In the genomic region with DNA sequence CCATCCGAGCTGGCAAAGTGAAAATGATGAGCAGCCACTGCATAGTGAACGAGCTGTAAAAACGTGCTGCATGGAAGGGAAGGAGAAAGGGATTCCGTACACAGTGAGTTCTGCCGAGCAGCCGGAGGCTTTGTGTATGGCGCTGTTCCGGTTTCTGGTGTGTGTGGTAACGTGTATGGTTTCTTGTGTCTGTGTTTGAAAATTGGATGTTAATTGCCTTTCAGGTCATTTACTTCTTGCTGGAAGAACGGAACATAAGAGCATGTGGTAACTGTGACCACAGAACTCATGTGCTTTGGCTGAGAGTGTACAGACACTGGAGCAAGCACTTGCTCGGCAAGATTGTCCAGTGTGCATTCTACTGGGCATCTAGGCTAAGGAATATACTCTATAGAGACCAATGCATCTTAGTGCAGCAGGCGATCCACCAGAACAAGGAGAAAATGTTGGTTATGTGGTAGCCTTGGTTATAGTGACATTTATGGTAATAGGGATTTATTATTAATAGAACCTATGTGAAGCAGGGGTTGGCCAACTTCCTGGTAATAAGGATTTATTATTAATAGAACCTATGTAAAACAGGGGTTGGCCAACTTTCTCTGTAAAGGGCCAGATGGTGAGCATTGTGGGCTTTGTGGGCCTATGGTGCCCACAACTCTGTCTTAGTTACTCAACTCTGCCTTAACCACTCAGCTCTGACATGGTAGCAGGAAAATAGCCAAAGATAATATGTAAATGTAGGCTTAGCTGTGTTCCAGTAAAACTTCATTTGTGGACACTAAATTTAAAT, we compare ENCODE assay signal across 1 cellular context.
TF ChIP-seq lines count a peak whose summit lies in the region.

No MANE protein-coding gene starts in this region.

TF ChIP-seq in GM12878, 131 proteins besides CTCF, POLR2A, EP300 and RAD21 (continued from another document and continues in another):
- TF ChIP-seq, protein P1, sequence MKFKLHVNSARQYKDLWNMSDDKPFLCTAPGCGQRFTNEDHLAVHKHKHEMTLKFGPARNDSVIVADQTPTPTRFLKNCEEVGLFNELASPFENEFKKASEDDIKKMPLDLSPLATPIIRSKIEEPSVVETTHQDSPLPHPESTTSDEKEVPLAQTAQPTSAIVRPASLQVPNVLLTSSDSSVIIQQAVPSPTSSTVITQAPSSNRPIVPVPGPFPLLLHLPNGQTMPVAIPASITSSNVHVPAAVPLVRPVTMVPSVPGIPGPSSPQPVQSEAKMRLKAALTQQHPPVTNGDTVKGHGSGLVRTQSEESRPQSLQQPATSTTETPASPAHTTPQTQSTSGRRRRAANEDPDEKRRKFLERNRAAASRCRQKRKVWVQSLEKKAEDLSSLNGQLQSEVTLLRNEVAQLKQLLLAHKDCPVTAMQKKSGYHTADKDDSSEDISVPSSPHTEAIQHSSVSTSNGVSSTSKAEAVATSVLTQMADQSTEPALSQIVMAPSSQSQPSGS (IDR thresholded peaks at IDR 0.05; ENCODE audit: low read length): 0 out of 2 replicates have a peak, but pooled peaks have one; percentile 14
- TF ChIP-seq NR2F1 (conservative IDR thresholded peaks at IDR 0.05): peak; percentile 79
- TF ChIP-seq SMC3 (IDR thresholded peaks at IDR 0.05; ENCODE audit: borderline replicate concordance, low read length): no peak
- TF ChIP-seq, protein P2, sequence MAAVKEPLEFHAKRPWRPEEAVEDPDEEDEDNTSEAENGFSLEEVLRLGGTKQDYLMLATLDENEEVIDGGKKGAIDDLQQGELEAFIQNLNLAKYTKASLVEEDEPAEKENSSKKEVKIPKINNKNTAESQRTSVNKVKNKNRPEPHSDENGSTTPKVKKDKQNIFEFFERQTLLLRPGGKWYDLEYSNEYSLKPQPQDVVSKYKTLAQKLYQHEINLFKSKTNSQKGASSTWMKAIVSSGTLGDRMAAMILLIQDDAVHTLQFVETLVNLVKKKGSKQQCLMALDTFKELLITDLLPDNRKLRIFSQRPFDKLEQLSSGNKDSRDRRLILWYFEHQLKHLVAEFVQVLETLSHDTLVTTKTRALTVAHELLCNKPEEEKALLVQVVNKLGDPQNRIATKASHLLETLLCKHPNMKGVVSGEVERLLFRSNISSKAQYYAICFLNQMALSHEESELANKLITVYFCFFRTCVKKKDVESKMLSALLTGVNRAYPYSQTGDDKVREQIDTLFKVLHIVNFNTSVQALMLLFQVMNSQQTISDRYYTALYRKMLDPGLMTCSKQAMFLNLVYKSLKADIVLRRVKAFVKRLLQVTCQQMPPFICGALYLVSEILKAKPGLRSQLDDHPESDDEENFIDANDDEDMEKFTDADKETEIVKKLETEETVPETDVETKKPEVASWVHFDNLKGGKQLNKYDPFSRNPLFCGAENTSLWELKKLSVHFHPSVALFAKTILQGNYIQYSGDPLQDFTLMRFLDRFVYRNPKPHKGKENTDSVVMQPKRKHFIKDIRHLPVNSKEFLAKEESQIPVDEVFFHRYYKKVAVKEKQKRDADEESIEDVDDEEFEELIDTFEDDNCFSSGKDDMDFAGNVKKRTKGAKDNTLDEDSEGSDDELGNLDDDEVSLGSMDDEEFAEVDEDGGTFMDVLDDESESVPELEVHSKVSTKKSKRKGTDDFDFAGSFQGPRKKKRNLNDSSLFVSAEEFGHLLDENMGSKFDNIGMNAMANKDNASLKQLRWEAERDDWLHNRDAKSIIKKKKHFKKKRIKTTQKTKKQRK (IDR thresholded peaks at IDR 0.05; ENCODE audit: low read depth, low read length): no peak
- TF ChIP-seq, protein P3, sequence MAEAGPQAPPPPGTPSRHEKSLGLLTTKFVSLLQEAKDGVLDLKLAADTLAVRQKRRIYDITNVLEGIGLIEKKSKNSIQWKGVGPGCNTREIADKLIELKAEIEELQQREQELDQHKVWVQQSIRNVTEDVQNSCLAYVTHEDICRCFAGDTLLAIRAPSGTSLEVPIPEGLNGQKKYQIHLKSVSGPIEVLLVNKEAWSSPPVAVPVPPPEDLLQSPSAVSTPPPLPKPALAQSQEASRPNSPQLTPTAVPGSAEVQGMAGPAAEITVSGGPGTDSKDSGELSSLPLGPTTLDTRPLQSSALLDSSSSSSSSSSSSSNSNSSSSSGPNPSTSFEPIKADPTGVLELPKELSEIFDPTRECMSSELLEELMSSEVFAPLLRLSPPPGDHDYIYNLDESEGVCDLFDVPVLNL (IDR thresholded peaks at IDR 0.05; ENCODE audit: low read depth, low read length): no peak
- peak; percentile 67 to 76 for TF ChIP-seq SRF (IDR thresholded peaks at IDR 0.05; ENCODE audit: low read depth in 2 of 2, low read length in 2 of 2)
- TF ChIP-seq, protein P4, sequence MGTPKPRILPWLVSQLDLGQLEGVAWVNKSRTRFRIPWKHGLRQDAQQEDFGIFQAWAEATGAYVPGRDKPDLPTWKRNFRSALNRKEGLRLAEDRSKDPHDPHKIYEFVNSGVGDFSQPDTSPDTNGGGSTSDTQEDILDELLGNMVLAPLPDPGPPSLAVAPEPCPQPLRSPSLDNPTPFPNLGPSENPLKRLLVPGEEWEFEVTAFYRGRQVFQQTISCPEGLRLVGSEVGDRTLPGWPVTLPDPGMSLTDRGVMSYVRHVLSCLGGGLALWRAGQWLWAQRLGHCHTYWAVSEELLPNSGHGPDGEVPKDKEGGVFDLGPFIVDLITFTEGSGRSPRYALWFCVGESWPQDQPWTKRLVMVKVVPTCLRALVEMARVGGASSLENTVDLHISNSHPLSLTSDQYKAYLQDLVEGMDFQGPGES (IDR thresholded peaks at IDR 0.05): no peak
- peak; percentile 90 for TF ChIP-seq CBFB (IDR thresholded peaks at IDR 0.05; ENCODE audit: low read depth)
- no peak for TF ChIP-seq CHD1 (IDR thresholded peaks at IDR 0.05; ENCODE audit: low read depth, low read length)
- peak; percentile 42 to 62; a peak in 2 of 4 replicates for TF ChIP-seq IKZF2 (IDR thresholded peaks at IDR 0.05)
- 0 out of 2 replicates have a peak, but pooled peaks have one; percentile 21 for TF ChIP-seq TCF3 (IDR thresholded peaks at IDR 0.05; ENCODE audit: borderline replicate concordance, insufficient read depth, low read depth, low read length)
- TF ChIP-seq YY1 (IDR thresholded peaks at IDR 0.05; ENCODE audit: low read depth, low read length): 0 out of 2 replicates have a peak, but pooled peaks have one; percentile 30
- peak; percentile 7; the same call in 1 of the 2 replicates for TF ChIP-seq ZBED1 (IDR thresholded peaks at IDR 0.05; ENCODE audit: borderline replicate concordance)
- TF ChIP-seq, protein P5, sequence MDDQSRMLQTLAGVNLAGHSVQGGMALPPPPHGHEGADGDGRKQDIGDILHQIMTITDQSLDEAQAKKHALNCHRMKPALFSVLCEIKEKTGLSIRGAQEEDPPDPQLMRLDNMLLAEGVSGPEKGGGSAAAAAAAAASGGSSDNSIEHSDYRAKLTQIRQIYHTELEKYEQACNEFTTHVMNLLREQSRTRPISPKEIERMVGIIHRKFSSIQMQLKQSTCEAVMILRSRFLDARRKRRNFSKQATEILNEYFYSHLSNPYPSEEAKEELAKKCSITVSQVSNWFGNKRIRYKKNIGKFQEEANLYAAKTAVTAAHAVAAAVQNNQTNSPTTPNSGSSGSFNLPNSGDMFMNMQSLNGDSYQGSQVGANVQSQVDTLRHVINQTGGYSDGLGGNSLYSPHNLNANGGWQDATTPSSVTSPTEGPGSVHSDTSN (IDR thresholded peaks at IDR 0.05; ENCODE audit: insufficient replicate concordance, low read depth, low read length): no peak
- no peak for TF ChIP-seq KDM1A (IDR thresholded peaks at IDR 0.05; ENCODE audit: borderline replicate concordance)
- TF ChIP-seq ZNF24 (IDR thresholded peaks at IDR 0.05): no peak
- TF ChIP-seq, protein P6, sequence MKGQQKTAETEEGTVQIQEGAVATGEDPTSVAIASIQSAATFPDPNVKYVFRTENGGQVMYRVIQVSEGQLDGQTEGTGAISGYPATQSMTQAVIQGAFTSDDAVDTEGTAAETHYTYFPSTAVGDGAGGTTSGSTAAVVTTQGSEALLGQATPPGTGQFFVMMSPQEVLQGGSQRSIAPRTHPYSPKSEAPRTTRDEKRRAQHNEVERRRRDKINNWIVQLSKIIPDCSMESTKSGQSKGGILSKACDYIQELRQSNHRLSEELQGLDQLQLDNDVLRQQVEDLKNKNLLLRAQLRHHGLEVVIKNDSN (IDR thresholded peaks at IDR 0.05; ENCODE audit: borderline replicate concordance, extremely low read length, insufficient read depth, low read depth, low read length): no peak
- TF ChIP-seq BCL11A (IDR thresholded peaks at IDR 0.05; ENCODE audit: low read depth, low read length): peak; percentile 64; the same call in 1 of the 2 replicates
- TF ChIP-seq EZH2 (IDR thresholded peaks at IDR 0.05; ENCODE audit: borderline replicate concordance, control insufficient read depth, low read depth, low read length): no peak
- TF ChIP-seq, protein P7, sequence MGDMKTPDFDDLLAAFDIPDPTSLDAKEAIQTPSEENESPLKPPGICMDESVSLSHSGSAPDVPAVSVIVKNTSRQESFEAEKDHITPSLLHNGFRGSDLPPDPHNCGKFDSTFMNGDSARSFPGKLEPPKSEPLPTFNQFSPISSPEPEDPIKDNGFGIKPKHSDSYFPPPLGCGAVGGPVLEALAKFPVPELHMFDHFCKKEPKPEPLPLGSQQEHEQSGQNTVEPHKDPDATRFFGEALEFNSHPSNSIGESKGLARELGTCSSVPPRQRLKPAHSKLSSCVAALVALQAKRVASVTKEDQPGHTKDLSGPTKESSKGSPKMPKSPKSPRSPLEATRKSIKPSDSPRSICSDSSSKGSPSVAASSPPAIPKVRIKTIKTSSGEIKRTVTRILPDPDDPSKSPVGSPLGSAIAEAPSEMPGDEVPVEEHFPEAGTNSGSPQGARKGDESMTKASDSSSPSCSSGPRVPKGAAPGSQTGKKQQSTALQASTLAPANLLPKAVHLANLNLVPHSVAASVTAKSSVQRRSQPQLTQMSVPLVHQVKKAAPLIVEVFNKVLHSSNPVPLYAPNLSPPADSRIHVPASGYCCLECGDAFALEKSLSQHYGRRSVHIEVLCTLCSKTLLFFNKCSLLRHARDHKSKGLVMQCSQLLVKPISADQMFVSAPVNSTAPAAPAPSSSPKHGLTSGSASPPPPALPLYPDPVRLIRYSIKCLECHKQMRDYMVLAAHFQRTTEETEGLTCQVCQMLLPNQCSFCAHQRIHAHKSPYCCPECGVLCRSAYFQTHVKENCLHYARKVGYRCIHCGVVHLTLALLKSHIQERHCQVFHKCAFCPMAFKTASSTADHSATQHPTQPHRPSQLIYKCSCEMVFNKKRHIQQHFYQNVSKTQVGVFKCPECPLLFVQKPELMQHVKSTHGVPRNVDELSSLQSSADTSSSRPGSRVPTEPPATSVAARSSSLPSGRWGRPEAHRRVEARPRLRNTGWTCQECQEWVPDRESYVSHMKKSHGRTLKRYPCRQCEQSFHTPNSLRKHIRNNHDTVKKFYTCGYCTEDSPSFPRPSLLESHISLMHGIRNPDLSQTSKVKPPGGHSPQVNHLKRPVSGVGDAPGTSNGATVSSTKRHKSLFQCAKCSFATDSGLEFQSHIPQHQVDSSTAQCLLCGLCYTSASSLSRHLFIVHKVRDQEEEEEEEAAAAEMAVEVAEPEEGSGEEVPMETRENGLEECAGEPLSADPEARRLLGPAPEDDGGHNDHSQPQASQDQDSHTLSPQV (IDR thresholded peaks at IDR 0.05): no peak
- no peak for TF ChIP-seq ATF7 (IDR thresholded peaks at IDR 0.05; ENCODE audit: low read depth)
- TF ChIP-seq, protein P8, sequence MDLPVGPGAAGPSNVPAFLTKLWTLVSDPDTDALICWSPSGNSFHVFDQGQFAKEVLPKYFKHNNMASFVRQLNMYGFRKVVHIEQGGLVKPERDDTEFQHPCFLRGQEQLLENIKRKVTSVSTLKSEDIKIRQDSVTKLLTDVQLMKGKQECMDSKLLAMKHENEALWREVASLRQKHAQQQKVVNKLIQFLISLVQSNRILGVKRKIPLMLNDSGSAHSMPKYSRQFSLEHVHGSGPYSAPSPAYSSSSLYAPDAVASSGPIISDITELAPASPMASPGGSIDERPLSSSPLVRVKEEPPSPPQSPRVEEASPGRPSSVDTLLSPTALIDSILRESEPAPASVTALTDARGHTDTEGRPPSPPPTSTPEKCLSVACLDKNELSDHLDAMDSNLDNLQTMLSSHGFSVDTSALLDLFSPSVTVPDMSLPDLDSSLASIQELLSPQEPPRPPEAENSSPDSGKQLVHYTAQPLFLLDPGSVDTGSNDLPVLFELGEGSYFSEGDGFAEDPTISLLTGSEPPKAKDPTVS (IDR thresholded peaks at IDR 0.05; ENCODE audit: low read depth, low read length): no peak
- no peak for TF ChIP-seq NFYA (IDR thresholded peaks at IDR 0.05; ENCODE audit: borderline replicate concordance, low read depth, low read length)
- TF ChIP-seq MEF2A (IDR thresholded peaks at IDR 0.05; ENCODE audit: insufficient read depth, low read depth, low read length): peak; percentile 72; the same call in 1 of the 2 replicates
- TF ChIP-seq, protein P9, sequence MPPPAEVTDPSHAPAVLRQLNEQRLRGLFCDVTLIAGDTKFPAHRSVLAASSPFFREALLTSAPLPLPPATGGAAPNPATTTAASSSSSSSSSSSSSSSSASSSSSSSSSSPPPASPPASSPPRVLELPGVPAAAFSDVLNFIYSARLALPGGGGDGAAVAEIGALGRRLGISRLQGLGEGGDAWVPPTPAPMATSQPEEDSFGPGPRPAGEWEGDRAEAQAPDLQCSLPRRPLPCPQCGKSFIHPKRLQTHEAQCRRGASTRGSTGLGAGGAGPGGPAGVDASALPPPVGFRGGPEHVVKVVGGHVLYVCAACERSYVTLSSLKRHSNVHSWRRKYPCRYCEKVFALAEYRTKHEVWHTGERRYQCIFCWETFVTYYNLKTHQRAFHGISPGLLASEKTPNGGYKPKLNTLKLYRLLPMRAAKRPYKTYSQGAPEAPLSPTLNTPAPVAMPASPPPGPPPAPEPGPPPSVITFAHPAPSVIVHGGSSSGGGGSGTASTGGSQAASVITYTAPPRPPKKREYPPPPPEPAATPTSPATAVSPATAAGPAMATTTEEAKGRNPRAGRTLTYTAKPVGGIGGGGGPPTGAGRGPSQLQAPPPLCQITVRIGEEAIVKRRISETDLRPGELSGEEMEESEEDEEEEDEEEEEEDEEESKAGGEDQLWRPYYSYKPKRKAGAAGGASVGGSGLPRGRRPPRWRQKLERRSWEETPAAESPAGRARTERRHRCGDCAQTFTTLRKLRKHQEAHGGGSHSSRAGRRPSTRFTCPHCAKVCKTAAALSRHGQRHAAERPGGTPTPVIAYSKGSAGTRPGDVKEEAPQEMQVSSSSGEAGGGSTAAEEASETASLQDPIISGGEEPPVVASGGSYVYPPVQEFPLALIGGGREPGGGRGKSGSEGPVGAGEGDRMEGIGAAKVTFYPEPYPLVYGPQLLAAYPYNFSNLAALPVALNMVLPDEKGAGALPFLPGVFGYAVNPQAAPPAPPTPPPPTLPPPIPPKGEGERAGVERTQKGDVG (CRISPR knock-in tag; IDR thresholded peaks at IDR 0.05): no peak
- TF ChIP-seq PAX8 (IDR thresholded peaks at IDR 0.05): no peak
- TF ChIP-seq, protein P10, sequence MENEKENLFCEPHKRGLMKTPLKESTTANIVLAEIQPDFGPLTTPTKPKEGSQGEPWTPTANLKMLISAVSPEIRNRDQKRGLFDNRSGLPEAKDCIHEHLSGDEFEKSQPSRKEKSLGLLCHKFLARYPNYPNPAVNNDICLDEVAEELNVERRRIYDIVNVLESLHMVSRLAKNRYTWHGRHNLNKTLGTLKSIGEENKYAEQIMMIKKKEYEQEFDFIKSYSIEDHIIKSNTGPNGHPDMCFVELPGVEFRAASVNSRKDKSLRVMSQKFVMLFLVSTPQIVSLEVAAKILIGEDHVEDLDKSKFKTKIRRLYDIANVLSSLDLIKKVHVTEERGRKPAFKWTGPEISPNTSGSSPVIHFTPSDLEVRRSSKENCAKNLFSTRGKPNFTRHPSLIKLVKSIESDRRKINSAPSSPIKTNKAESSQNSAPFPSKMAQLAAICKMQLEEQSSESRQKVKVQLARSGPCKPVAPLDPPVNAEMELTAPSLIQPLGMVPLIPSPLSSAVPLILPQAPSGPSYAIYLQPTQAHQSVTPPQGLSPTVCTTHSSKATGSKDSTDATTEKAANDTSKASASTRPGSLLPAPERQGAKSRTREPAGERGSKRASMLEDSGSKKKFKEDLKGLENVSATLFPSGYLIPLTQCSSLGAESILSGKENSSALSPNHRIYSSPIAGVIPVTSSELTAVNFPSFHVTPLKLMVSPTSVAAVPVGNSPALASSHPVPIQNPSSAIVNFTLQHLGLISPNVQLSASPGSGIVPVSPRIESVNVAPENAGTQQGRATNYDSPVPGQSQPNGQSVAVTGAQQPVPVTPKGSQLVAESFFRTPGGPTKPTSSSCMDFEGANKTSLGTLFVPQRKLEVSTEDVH (IDR thresholded peaks at IDR 0.05; ENCODE audit: low read depth, partially characterized antibody): no peak
- TF ChIP-seq RBBP5 (conservative IDR thresholded peaks at IDR 0.05): no peak
- no peak for TF ChIP-seq HDGF (IDR thresholded peaks at IDR 0.05)
